In genomic region chr1:110449661-110450651, GRCh38 we compare ENCODE assay signal across 20 cellular contexts. TPM values are rescaled to one million over a fixed set of nuclear protein-coding genes. Genes with fewer than 3 reads are reported as not detected.
DNase-seq lines count a peak whose midpoint lies in the region; ATAC-seq, FAIRE-seq and TF ChIP-seq lines count a peak whose summit lies in the region.
"Had no signal": no experiment of that assay in that cellular context is flagged by ENCODE, and none has a peak within 500 bp of the region (broad histone marks: within the 10 kb centered on the region; RNA-seq: fewer than 3 reads in every experiment).

No MANE protein-coding gene starts in this region.

- H3K27me3 ChIP-seq in K562 (ENCODE audit: control insufficient read depth in 2 of 2, insufficient read depth in 2 of 2, low read length in 2 of 2) = peaks cover 63 to 75% of the 10 kb centered on the region in 2 experiments
- H3K27me3 ChIP-seq in right lobe of liver = no peaks in the 10 kb centered on the region
- no peaks in the 10 kb centered on the region for H3K27me3 ChIP-seq in testis

- FAIRE-seq in K562 (lab: Jason Lieb, UNC) = no peak

- POLR2A ChIA-PET in K562 (lab: Yijun Ruan, JAX) = interaction anchor here (0.6 to 0.7 kb wide), 2 partner anchors 13 to 39 kb away, joined by 3 read pairs; no protein-coding TSS in a partner anchor

- no peak for TF ChIP-seq POLR2A in K562 (conservative IDR thresholded peaks at IDR 0.05)
- no peak for TF ChIP-seq POLR2A in right lobe of liver (IDR thresholded peaks at IDR 0.05)
- TF ChIP-seq POLR2A in testis (IDR thresholded peaks at IDR 0.05) = no peak

- H3K9me3 ChIP-seq in K562 (replicated peaks; ENCODE audit: control insufficient read depth, insufficient read depth, low read depth, low read length) (no peaks in the 10 kb centered on the region), right lobe of liver (no peaks in the 10 kb centered on the region), testis (no peaks in the 10 kb centered on the region)
- H3K9me3 ChIP-seq: BE2C had no signal

- H2AFZ ChIP-seq in K562 (ENCODE audit: low read depth, low read length) = no peak overlapping the region

- under 1% methylated on average over 12 of the region's 12 CpGs for WGBS in K562 (ENCODE audit: insufficient coverage, low coverage, missing lambda C conversion rate)
- 42% methylated on average over 8 of the region's 12 CpGs for WGBS in right lobe of liver (ENCODE audit: insufficient coverage, low coverage, low lambda C conversion rate, missing lambda C conversion rate)
- 60 to 70% methylated on average over 12 of the region's 12 CpGs for WGBS in testis, 2 donors

- H3K4me3 ChIP-seq in K562 (no peak overlapping the region), right lobe of liver (no peak overlapping the region), testis (no peak overlapping the region)

- TF ChIP-seq EP300 in K562 (IDR thresholded peaks at IDR 0.05; ENCODE audit: low read length) = no peak

- ATAC-seq in K562 = no peak
- ATAC-seq in right lobe of liver = peak; percentile 92 to 95 (median 94)
- ATAC-seq: PC-3 had no signal

- peak; percentile 11 for DNase-seq in NCI-H2107 treated with DMSO at 0.1 percent for 48 hours (lab: John Stamatoyannopoulos, UW; ENCODE audit: unreplicated experiment)
- no peak for DNase-seq in NCI-H2107 (lab: John Stamatoyannopoulos, UW)
- DNase-seq in K562 (ENCODE audit: extremely low read depth in 1 of 4, low spot score in 3 of 4) = peak in 2 of 4 experiments; percentile 56 to 65
- DNase-seq in right lobe of liver = peak; percentile 55 to 80 (median 65)
- no peak for DNase-seq in testis
- no peak for DNase-seq in head of caudate nucleus
- no peak for DNase-seq in NAMALWA (ENCODE audit: low spot score)
- no peak for DNase-seq in stimulated activated naive CD4-positive, alpha-beta T cell (lab: John Stamatoyannopoulos, UW)
- DNase-seq: BE2C; CD4-positive, alpha-beta T cell; DMS53; H9; NCI-H1417; NCI-H187 treated with DMSO at 0.1 percent for 48 hours; NCI-H2171 treated with DMSO at 0.1 percent for 48 hours; NCI-H510A; NCI-H774; PC-3 had no signal

- H3K36me3 ChIP-seq in K562 (ENCODE audit: control insufficient read depth, insufficient read depth, low read length) (no peaks in the 10 kb centered on the region), right lobe of liver (no peaks in the 10 kb centered on the region), testis (ENCODE audit: low read depth, missing control alignments) (no peaks in the 10 kb centered on the region)
- H3K36me3 ChIP-seq: BE2C had no signal

- no peaks in the 10 kb centered on the region for H3K9me1 ChIP-seq in K562 (ENCODE audit: control insufficient read depth, insufficient read depth, low read length)

- CTCF ChIA-PET in K562 (lab: Yijun Ruan, JAX; ENCODE audit: low intra/inter-chr PET ratio) = interaction anchor here (1.5 kb wide), 1 partner anchor 38 kb away, joined by 3 read pairs; no protein-coding TSS in a partner anchor

- no peak overlapping the region for H3K9ac ChIP-seq in K562 (ENCODE audit: insufficient read depth in 1 of 2, low read depth in 2 of 2, low read length in 2 of 2)

- peaks cover 17% of the 10 kb centered on the region; the same call in 1 of the 2 replicates for H4K20me1 ChIP-seq in K562 (replicated peaks; ENCODE audit: control insufficient read depth, insufficient read depth, low read length)

- H3K4me2 ChIP-seq in K562 (ENCODE audit: insufficient read depth, low read length) = no peak overlapping the region

- no peak for TF ChIP-seq RAD21 in K562 (CRISPR knock-in tag; conservative IDR thresholded peaks at IDR 0.05 in 1 of 2, IDR thresholded peaks at IDR 0.05 in 1 of 2)

- H3K79me2 ChIP-seq in K562 (ENCODE audit: control insufficient read depth, insufficient read depth, low read length) = no peaks in the 10 kb centered on the region

- H3K27ac ChIP-seq in K562 (ENCODE audit: extremely low read depth, low read depth, low read length) (no peak overlapping the region), right lobe of liver (peak overlapping the region in 2 of 3 donors; percentile 12 to 56), testis (peak overlapping the region; percentile 78 to 84)
- H3K27ac ChIP-seq: 22Rv1 had no signal

- intact Hi-C loops in K562 (cut with micrococcal nuclease) = no loop called here
- intact Hi-C loops in right lobe of liver (cut with DNase I) = loop anchor here in 1 of 2 donors (5.0 kb wide), 1 partner anchor 33 kb away; no protein-coding TSS in a partner anchor
- intact Hi-C loops in testis (cut with DNase I; ENCODE audit: low total_unique reads) = no loop called here
- intact Hi-C loops in head of caudate nucleus (cut with DNase I) = no loop called here

- no peak for TF ChIP-seq CTCF in K562 (IDR thresholded peaks at IDR 0.05 in 2 of 3, conservative IDR thresholded peaks at IDR 0.05 in 1 of 3; ENCODE audit: insufficient read depth in 2 of 3, low read depth in 1 of 3, low read length in 3 of 3)
- no peak for TF ChIP-seq CTCF in right lobe of liver (IDR thresholded peaks at IDR 0.05)
- no peak for TF ChIP-seq CTCF in testis (IDR thresholded peaks at IDR 0.05)

- in situ Hi-C loops in K562 (cut with MboI) = loop anchor here (5.0 kb wide), 2 partner anchors 33 to 248 kb away; no protein-coding TSS in a partner anchor

- peaks cover 0 to 4% of the 10 kb centered on the region in 2 experiments; a peak in 2 of 5 replicates for H3K4me1 ChIP-seq in K562 (replicated peaks in 1 of 2; ENCODE audit: control insufficient read depth in 2 of 2, insufficient read depth in 2 of 2, low read length in 2 of 2)
- peaks cover 0 to 23% (median 6%) of the 10 kb centered on the region in 4 donors for H3K4me1 ChIP-seq in right lobe of liver
- peaks cover 4% of the 10 kb centered on the region for H3K4me1 ChIP-seq in testis
- H3K4me1 ChIP-seq: BE2C had no signal

- BruUV-seq in K562 (replicated peaks; lab: Mats Ljungman, UMichigan) = no TSS peak

RNA-seq across cellular contexts. Expression of gene PROK1, which starts 1.0 kb away (rescaled TPM):
- not detected in 2 replicates for total RNA-seq in K562 (2011; cell fraction: chromatin; rRNA removed; ENCODE audit: low replicate concordance)
- not detected in 2 replicates for total RNA-seq in K562 (2011; cell fraction: nucleolus; rRNA removed)
- total RNA-seq in K562 (2011; cell fraction: nucleoplasm; rRNA removed) = not detected in 2 replicates
- not detected in 2 replicates for total RNA-seq in K562 (2014; rRNA removed)
- not detected in 2 replicates for total RNA-seq in K562 (2014; rRNA removed; fragmentation: Illumina TruSeq; extraction: Trizol)
- total RNA-seq in K562 (2015; rRNA removed; fragmentation: Illumina TruSeq; extraction: Trizol) = not detected in 2 replicates
- not detected in 2 replicates for total RNA-seq in K562 (2021)
- polyA plus RNA-seq in K562 (2011; rRNA removed) = 0.09 TPM in 1 of 2 replicates, not detected in the other
- 0.04 and 0.16 TPM in 2 replicates for polyA plus RNA-seq in K562 (2011; cell fraction: cytosol; rRNA removed)
- 0.10 and 0.11 TPM in 2 replicates for polyA plus RNA-seq in K562 (2011; cell fraction: nucleus; rRNA removed)
- not detected in 2 replicates for polyA plus RNA-seq in K562 (2012)
- polyA plus RNA-seq in K562 (2014; fragmentation: Illumina TruSeq; extraction: Trizol) = not detected in 2 replicates
- not detected for polyA plus RNA-seq in K562 (2014; fragmentation: Nextera tagmentation; extraction: Ambion mirVana)
- polyA plus RNA-seq in K562 (2014; rRNA removed) = 0.15 TPM in 1 of 2 replicates, not detected in the other
- not detected in 2 replicates for polyA minus RNA-seq in K562 (2011; rRNA and poly(A)+ RNA removed)
- polyA minus RNA-seq in K562 (2011; cell fraction: cytosol; rRNA and poly(A)+ RNA removed) = not detected in 2 replicates
- not detected in 2 replicates for polyA minus RNA-seq in K562 (2011; cell fraction: nucleus; rRNA and poly(A)+ RNA removed)
- total RNA-seq in right lobe of liver = not detected
- 10 to 100 TPM; 50.4 to 70.6 TPM for total RNA-seq in testis
- 85.5 TPM for polyA plus RNA-seq in testis (ENCODE audit: insufficient read depth, low read depth, low replicate concordance)
- total RNA-seq: CD4-positive, alpha-beta T cell; H9; HT-29; PC-3 had no signal

RNA-seq across cellular contexts. Expression of gene LAMTOR5, which starts 42.5 kb away (rescaled TPM):
- 40.9 and 52.1 TPM in 2 replicates for total RNA-seq in K562 (2011; cell fraction: chromatin; rRNA removed; ENCODE audit: low replicate concordance)
- 63.2 and 70.9 TPM in 2 replicates for total RNA-seq in K562 (2011; cell fraction: nucleolus; rRNA removed)
- total RNA-seq in K562 (2011; cell fraction: nucleoplasm; rRNA removed) = 77.4 and 94.5 TPM in 2 replicates
- total RNA-seq in K562 (2014; rRNA removed) (191 and 206 TPM in 2 replicates), K562 (2014; rRNA removed; fragmentation: Illumina TruSeq; extraction: Trizol) (123 and 130 TPM in 2 replicates), K562 (2015; rRNA removed; fragmentation: Illumina TruSeq; extraction: Trizol) (107 and 118 TPM in 2 replicates), K562 (2021) (169 and 198 TPM in 2 replicates), right lobe of liver (10 to 100 TPM; 47.6 to 81.4 (median 53.9) TPM), testis (10 to 100 TPM; 75.4 to 88.8 TPM)
- polyA plus RNA-seq in K562 (2011; rRNA removed) (537 and 538 TPM in 2 replicates), K562 (2014; fragmentation: Illumina TruSeq; extraction: Trizol) (229 and 241 TPM in 2 replicates), K562 (2014; fragmentation: Nextera tagmentation; extraction: Ambion mirVana) (100 to 1,000 TPM; 648 to 712 TPM), K562 (2014; rRNA removed) (320 and 438 TPM in 2 replicates), testis (ENCODE audit: insufficient read depth, low read depth, low replicate concordance) (179 TPM)
- polyA plus RNA-seq in K562 (2011; cell fraction: cytosol; rRNA removed) = 530 and 732 TPM in 2 replicates
- polyA plus RNA-seq in K562 (2011; cell fraction: nucleus; rRNA removed) = 174 and 259 TPM in 2 replicates
- 318 and 451 TPM in 2 replicates for polyA plus RNA-seq in K562 (2012)
- 150 and 153 TPM in 2 replicates for polyA minus RNA-seq in K562 (2011; rRNA and poly(A)+ RNA removed)
- polyA minus RNA-seq in K562 (2011; cell fraction: cytosol; rRNA and poly(A)+ RNA removed) = 52.8 and 60.1 TPM in 2 replicates
- polyA minus RNA-seq in K562 (2011; cell fraction: nucleus; rRNA and poly(A)+ RNA removed) = 27.1 and 59.8 TPM in 2 replicates

RNA-seq across cellular contexts. Expression of gene SLC16A4, which starts 59.1 kb away (rescaled TPM):
- total RNA-seq in K562 (2011; cell fraction: chromatin; rRNA removed; ENCODE audit: low replicate concordance) = 1.0 and 3.1 TPM in 2 replicates
- total RNA-seq in K562 (2011; cell fraction: nucleolus; rRNA removed) = 0.39 TPM in 1 of 2 replicates, not detected in the other
- 1.0 and 1.5 TPM in 2 replicates for total RNA-seq in K562 (2011; cell fraction: nucleoplasm; rRNA removed)
- 0.16 TPM in 1 of 2 replicates, not detected in the other for total RNA-seq in K562 (2014; rRNA removed)
- 0.19 and 0.29 TPM in 2 replicates for total RNA-seq in K562 (2014; rRNA removed; fragmentation: Illumina TruSeq; extraction: Trizol)
- total RNA-seq in K562 (2015; rRNA removed; fragmentation: Illumina TruSeq; extraction: Trizol) = 0.04 TPM in 1 of 2 replicates, not detected in the other
- total RNA-seq in K562 (2021) = 0.07 and 0.29 TPM in 2 replicates
- polyA plus RNA-seq in K562 (2011; rRNA removed) = 0.31 and 0.39 TPM in 2 replicates
- polyA plus RNA-seq in K562 (2011; cell fraction: cytosol; rRNA removed) = 0.04 and 0.46 TPM in 2 replicates
- 0.38 and 0.90 TPM in 2 replicates for polyA plus RNA-seq in K562 (2011; cell fraction: nucleus; rRNA removed)
- 0.39 and 0.97 TPM in 2 replicates for polyA plus RNA-seq in K562 (2012)
- polyA plus RNA-seq in K562 (2014; fragmentation: Illumina TruSeq; extraction: Trizol) = 0.12 and 0.26 TPM in 2 replicates
- polyA plus RNA-seq in K562 (2014; fragmentation: Nextera tagmentation; extraction: Ambion mirVana) = under 1 TPM; 0.20 to 0.23 TPM
- polyA plus RNA-seq in K562 (2014; rRNA removed) = 0.16 and 0.34 TPM in 2 replicates
- polyA minus RNA-seq in K562 (2011; rRNA and poly(A)+ RNA removed) = 0.07 and 0.78 TPM in 2 replicates
- polyA minus RNA-seq in K562 (2011; cell fraction: cytosol; rRNA and poly(A)+ RNA removed) = not detected in 2 replicates
- polyA minus RNA-seq in K562 (2011; cell fraction: nucleus; rRNA and poly(A)+ RNA removed) = 0.22 TPM in 1 of 2 replicates, not detected in the other
- 1 to 10 TPM in 5 of 6 experiments, under 1 TPM in 1; 0.49 to 4.0 (median 3.4) TPM for total RNA-seq in right lobe of liver
- total RNA-seq in testis = 1 to 10 TPM; 5.8 to 8.2 TPM
- polyA plus RNA-seq in testis (ENCODE audit: insufficient read depth, low read depth, low replicate concordance) = 17.4 TPM
- total RNA-seq: CD4-positive, alpha-beta T cell had no signal

Comparison
In these comparisons a context has a peak if more than half of its experiments do, and no peak if none do; other contexts are left out.
1. DNase-seq: peak in NCI-H2107 treated with DMSO at 0.1 percent for 48 hours (single experiment) and right lobe of liver (3 of 3); none in NCI-H2107 (single experiment), testis (single experiment), head of caudate nucleus (0 of 42), NAMALWA (single experiment) and stimulated activated naive CD4-positive, alpha-beta T cell (0 of 6).
2. RNA of gene PROK1, which starts 1.0 kb away (total RNA-seq): 50.4 to 70.6 TPM in testis; not detected in K562 and not detected in right lobe of liver; every median in the first group is over 10 times any median in the second.